ENCODE assay signal across 8 cellular contexts in genomic region chr6:26183237-26183580, GRCh38.
DNase-seq lines count a peak whose midpoint lies in the region; ATAC-seq and TF ChIP-seq lines count a peak whose summit lies in the region.

No MANE protein-coding gene starts in this region.

- H3K36me3 Mint-ChIP-seq in activated CD4-positive, alpha-beta T cell treated with anti-CD3 and anti-CD28 coated beads for 36 hours (ENCODE audit: low read depth): no peaks in the 10 kb centered on the region

- no peaks in the 10 kb centered on the region for H3K9me3 Mint-ChIP-seq in activated CD4-positive, alpha-beta T cell treated with anti-CD3 and anti-CD28 coated beads for 36 hours (ENCODE audit: low read depth)

- DNase-seq in activated CD4-positive, alpha-beta T cell treated with anti-CD3 and anti-CD28 coated beads for 36 hours: no peak
- no peak for DNase-seq in activated CD4-positive, alpha-beta T cell treated with anti-CD3 and anti-CD28 coated beads for 1 hour
- DNase-seq in caudate nucleus (lab: John Stamatoyannopoulos, UW) (peak in 15 of 61 donors; percentile 7 to 79 (median 50)), lung (ENCODE audit: low spot score) (no peak), thoracic aorta (ENCODE audit: low spot score) (no peak), Ammon's horn (ENCODE audit: low spot score) (no peak), HuH-7.5 (ENCODE audit: low spot score) (no peak)
- no peak for DNase-seq in activated CD4-positive, CD25-positive, alpha-beta regulatory T cell treated with anti-CD3 and anti-CD28 coated beads, Interleukin-2, amount 50 U/mL, for 72 hours

- peaks cover 0 to 4% of the 10 kb centered on the region in 2 donors for H3K9me3 ChIP-seq in lung (ENCODE audit: control insufficient read depth in 2 of 2, insufficient read depth in 1 of 2, low read length in 1 of 2)
- no peaks in the 10 kb centered on the region for H3K9me3 ChIP-seq in thoracic aorta

- peak overlapping the region; percentile 92 for H3K27ac Mint-ChIP-seq in activated CD4-positive, alpha-beta T cell treated with anti-CD3 and anti-CD28 coated beads for 36 hours

- H3K27ac ChIP-seq in caudate nucleus (ENCODE audit: low read depth, low read length): peak overlapping the region; percentile 49
- H3K27ac ChIP-seq in lung (ENCODE audit: low read depth in 1 of 2, low read length in 1 of 2): peak overlapping the region; percentile 59 to 86
- peak overlapping the region; percentile 73 to 82 for H3K27ac ChIP-seq in thoracic aorta

- WGBS in lung, 2 donors: 6 to 8% methylated on average over 11 of the region's 11 CpGs

- H3K27me3 Mint-ChIP-seq in activated CD4-positive, alpha-beta T cell treated with anti-CD3 and anti-CD28 coated beads for 36 hours: no peaks in the 10 kb centered on the region

- intact Hi-C loops in activated CD4-positive, alpha-beta T cell treated with anti-CD3 and anti-CD28 coated beads for 36 hours (cut with DNase I, micrococcal nuclease): loop anchor here in 1 of 2 experiments (1.0 kb wide), 2 partner anchors 10 to 24 kb away; no protein-coding TSS in a partner anchor

- H3K4me1 ChIP-seq in lung (ENCODE audit: control insufficient read depth in 2 of 2, insufficient read depth in 2 of 2, low read length in 2 of 2) (peaks cover 4 to 5% of the 10 kb centered on the region in 2 donors), thoracic aorta (ENCODE audit: control insufficient read depth in 1 of 2, low read depth in 2 of 2) (peaks cover 2 to 14% of the 10 kb centered on the region in 2 donors)

- H3K4me1 Mint-ChIP-seq in activated CD4-positive, alpha-beta T cell treated with anti-CD3 and anti-CD28 coated beads for 36 hours: peaks cover 39% of the 10 kb centered on the region

- H3K4me3 Mint-ChIP-seq in activated CD4-positive, alpha-beta T cell treated with anti-CD3 and anti-CD28 coated beads for 36 hours: peak overlapping the region; percentile 89

- POLR2A ChIA-PET in activated CD4-positive, alpha-beta T cell treated with anti-CD3 and anti-CD28 coated beads for 36 hours (lab: Charles Lee): interaction anchor here (0.6 to 4.0 kb wide), 25 partner anchors 9 to 1707 kb away, joined by 3 to 110 read pairs (median 7); a partner anchor contains a TSS

- H3K4me3 ChIP-seq in lung (peak overlapping the region; percentile 31), thoracic aorta (peak overlapping the region; percentile 74)

- CTCF ChIA-PET in activated CD4-positive, alpha-beta T cell treated with anti-CD3 and anti-CD28 coated beads for 36 hours (lab: Charles Lee): interaction anchor here (0.7 to 4.4 kb wide), 17 partner anchors 8 to 122 kb away, joined by 3 to 22 read pairs (median 4); a partner anchor contains a TSS

- no peaks in the 10 kb centered on the region for H3K27me3 ChIP-seq in lung (ENCODE audit: control insufficient read depth, insufficient read depth)
- no peaks in the 10 kb centered on the region for H3K27me3 ChIP-seq in thoracic aorta (replicated peaks; ENCODE audit: insufficient read depth)

- no peak for TF ChIP-seq CTCF in lung (IDR thresholded peaks at IDR 0.05; ENCODE audit: control extremely low read depth, extremely low read depth)
- no peak for TF ChIP-seq CTCF in thoracic aorta (IDR thresholded peaks at IDR 0.05)

- no peaks in the 10 kb centered on the region for H3K36me3 ChIP-seq in lung (ENCODE audit: control insufficient read depth in 2 of 2, insufficient read depth in 2 of 2, low read length in 2 of 2)
- H3K36me3 ChIP-seq in thoracic aorta: no peaks in the 10 kb centered on the region

- ATAC-seq in activated CD4-positive, alpha-beta T cell treated with anti-CD3 and anti-CD28 coated beads for 36 hours: peak; percentile 3
- ATAC-seq in lung (ENCODE audit: insufficient read depth, low FRiP score): no peak
- ATAC-seq in thoracic aorta (ENCODE audit: insufficient number of reproducible peaks, low FRiP score, low read depth): no peak
